9 cellular contexts compared by ENCODE assay signal in the genomic region with DNA sequence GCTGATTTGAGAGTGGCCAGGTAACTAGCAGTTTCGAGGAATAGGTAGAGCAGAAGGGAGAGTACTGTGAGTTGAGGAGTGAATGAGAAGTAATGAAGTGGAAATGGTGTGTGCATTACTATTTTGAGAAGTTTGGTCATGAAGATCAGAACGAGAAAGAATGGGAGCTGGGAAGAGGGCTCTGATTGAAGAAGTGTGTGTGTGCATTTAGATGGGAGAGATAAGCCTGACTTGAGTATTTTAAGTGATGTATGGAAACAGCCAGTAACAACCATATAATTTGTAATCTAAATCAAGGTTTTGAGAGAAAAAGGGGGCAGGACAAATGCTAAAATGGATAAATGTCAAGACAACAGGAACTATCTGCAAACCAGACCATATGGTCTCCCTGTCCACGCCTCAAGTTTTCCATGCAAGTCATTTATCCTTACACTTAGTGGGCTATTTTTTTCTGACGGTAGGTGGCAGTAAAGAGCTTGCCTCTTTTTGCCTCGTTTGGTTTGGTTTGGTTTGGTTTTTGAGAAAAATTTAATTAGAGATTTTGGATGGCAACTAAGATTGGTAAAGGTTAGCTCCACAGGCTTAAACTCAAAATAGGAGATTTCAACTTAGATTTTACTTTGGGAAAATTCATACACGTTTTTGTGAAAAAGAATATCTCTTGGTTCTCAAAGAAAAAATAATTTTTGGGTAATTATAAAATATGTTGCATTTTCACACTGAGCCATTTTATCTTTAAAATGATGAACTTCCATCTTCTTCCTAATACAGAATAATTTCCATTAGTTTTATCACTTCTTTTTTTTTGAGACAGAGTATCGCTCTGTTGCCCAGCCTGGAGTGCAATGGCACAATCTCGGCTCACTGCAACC. TPM values are rescaled to one million over a fixed set of nuclear protein-coding genes. Genes with fewer than 3 reads are reported as not detected.
A peak's percentile ranks its signal among the peaks of the same experiment; 100 is the strongest.
DNase-seq lines count a peak whose midpoint lies in the region; ATAC-seq and TF ChIP-seq lines count a peak whose summit lies in the region.
"Had no signal": no experiment of that assay in that cellular context is flagged by ENCODE, and none has a peak within 500 bp of the region (broad histone marks: within the 10 kb centered on the region; RNA-seq: fewer than 3 reads in every experiment).

No MANE protein-coding gene starts in this region.

- peaks cover 2% of the 10 kb centered on the region for H3K27me3 Mint-ChIP-seq in activated CD4-positive, alpha-beta T cell treated with anti-CD3 and anti-CD28 coated beads for 36 hours
- H3K27me3 Mint-ChIP-seq in MCF 10A (ENCODE audit: insufficient read depth, unreplicated experiment): no peaks in the 10 kb centered on the region

- TF ChIP-seq CTCF in OCI-LY7 (conservative IDR thresholded peaks at IDR 0.05; ENCODE audit: low read length) (peak; percentile 97), MCF 10A (IDR thresholded peaks at IDR 0.05; ENCODE audit: unreplicated experiment) (peak; percentile 98), suprapubic skin (IDR thresholded peaks at IDR 0.05) (peak; percentile 31 to 88)

- H3K9me3 Mint-ChIP-seq in activated CD4-positive, alpha-beta T cell treated with anti-CD3 and anti-CD28 coated beads for 36 hours (ENCODE audit: low read depth): no peaks in the 10 kb centered on the region
- no peaks in the 10 kb centered on the region for H3K9me3 Mint-ChIP-seq in MCF 10A (ENCODE audit: unreplicated experiment)
- H3K9me3 Mint-ChIP-seq: dendritic cell treated with granulocyte-macrophage colony-stimulating factor and Interleukin-4, amounts not matched to agents 40 ng/mL and 50 ng/mL, for 4 days had no signal

- no peaks in the 10 kb centered on the region for H3K36me3 Mint-ChIP-seq in activated CD4-positive, alpha-beta T cell treated with anti-CD3 and anti-CD28 coated beads for 36 hours (ENCODE audit: low read depth)
- H3K36me3 Mint-ChIP-seq in MCF 10A (ENCODE audit: insufficient read depth, unreplicated experiment): no peaks in the 10 kb centered on the region

- no peak overlapping the region for H2AFZ ChIP-seq in OCI-LY7 (ENCODE audit: low read length)

- no peaks in the 10 kb centered on the region for H3K79me2 ChIP-seq in OCI-LY7 (ENCODE audit: insufficient read depth, low read depth, low read length)

- WGBS in suprapubic skin: 36% methylated on average over 8 of the region's 8 CpGs

- H3K4me2 ChIP-seq in OCI-LY7 (ENCODE audit: low read length): no peak overlapping the region

- peaks cover 4% of the 10 kb centered on the region for H3K4me1 Mint-ChIP-seq in activated CD4-positive, alpha-beta T cell treated with anti-CD3 and anti-CD28 coated beads for 36 hours
- H3K4me1 Mint-ChIP-seq in MCF 10A (ENCODE audit: insufficient read depth, unreplicated experiment): peaks cover 6% of the 10 kb centered on the region

- H4K20me1 ChIP-seq in OCI-LY7 (ENCODE audit: insufficient read depth, low read length): no peaks in the 10 kb centered on the region

- no peak for TF ChIP-seq POLR2A in suprapubic skin (IDR thresholded peaks at IDR 0.05)

- no peak for TF ChIP-seq EP300 in suprapubic skin (IDR thresholded peaks at IDR 0.05)

- no peak overlapping the region for H3K27ac Mint-ChIP-seq in activated CD4-positive, alpha-beta T cell treated with anti-CD3 and anti-CD28 coated beads for 36 hours
- H3K27ac Mint-ChIP-seq in MCF 10A (ENCODE audit: low read depth, unreplicated experiment): no peak overlapping the region
- H3K27ac Mint-ChIP-seq: dendritic cell treated with granulocyte-macrophage colony-stimulating factor and Interleukin-4, amounts not matched to agents 40 ng/mL and 50 ng/mL, for 4 days had no signal

- POLR2A ChIA-PET in activated CD4-positive, alpha-beta T cell treated with anti-CD3 and anti-CD28 coated beads for 36 hours (lab: Charles Lee): interaction anchor here (1.1 kb wide), 1 partner anchor 14 kb away, joined by 4 read pairs; no protein-coding TSS in a partner anchor
- POLR2A ChIA-PET in OCI-LY7 (lab: Charles Lee) (interaction anchor here (0.7 kb wide), 1 partner anchor 321 kb away, joined by 3 read pairs; no protein-coding TSS in a partner anchor), MCF 10A (lab: Yijun Ruan, JAX) (interaction anchor here (0.5 to 1.3 kb wide), 11 partner anchors 9 to 467 kb away, joined by 3 to 11 read pairs (median 3); partner anchors contain the start of gene B3GALNT2)

- intact Hi-C loops in activated CD4-positive, alpha-beta T cell treated with anti-CD3 and anti-CD28 coated beads for 36 hours (cut with DNase I, micrococcal nuclease): loop anchor here (1.0 to 5.0 kb wide), 5 partner anchors 89 to 457 kb away; no protein-coding TSS in a partner anchor
- intact Hi-C loops in OCI-LY7 (cut with micrococcal nuclease; ENCODE audit: unreplicated experiment): loop anchor here (1.0 kb wide), 2 partner anchors 270 to 458 kb away; no protein-coding TSS in a partner anchor
- intact Hi-C loops in MCF 10A (cut with micrococcal nuclease): loop anchor here (1.0 to 10.0 kb wide), 7 partner anchors 88 to 571 kb away; no protein-coding TSS in a partner anchor

- H3K36me3 ChIP-seq in OCI-LY7 (ENCODE audit: insufficient read depth, low read length) (no peaks in the 10 kb centered on the region), suprapubic skin (no peaks in the 10 kb centered on the region)

- CTCF ChIA-PET in activated CD4-positive, alpha-beta T cell treated with anti-CD3 and anti-CD28 coated beads for 36 hours (lab: Charles Lee): interaction anchor here (0.5 to 1.6 kb wide), 21 partner anchors 9 to 564 kb away, joined by 3 to 9 read pairs (median 3); partner anchors contain the start of gene B3GALNT2
- CTCF ChIA-PET in OCI-LY7 (lab: Charles Lee; ENCODE audit: unreplicated experiment): interaction anchor here (0.6 to 0.9 kb wide), 3 partner anchors 11 to 458 kb away, joined by 3 read pairs; no protein-coding TSS in a partner anchor
- CTCF ChIA-PET in MCF 10A (lab: Yijun Ruan, JAX): interaction anchor here (0.6 to 7.8 kb wide), 68 partner anchors 9 to 1087 kb away, joined by 3 to 135 read pairs (median 4); partner anchors contain the start of gene B3GALNT2

- BruUV-seq in OCI-LY7 (replicated peaks; lab: Mats Ljungman, UMichigan): no TSS peak
- no TSS peak for BruUV-seq in MCF 10A (replicated peaks; lab: Mats Ljungman, UMichigan)

- no peak overlapping the region for H3K4me3 Mint-ChIP-seq in activated CD4-positive, alpha-beta T cell treated with anti-CD3 and anti-CD28 coated beads for 36 hours
- H3K4me3 Mint-ChIP-seq in MCF 10A (ENCODE audit: unreplicated experiment): no peak overlapping the region
- H3K4me3 Mint-ChIP-seq: dendritic cell treated with granulocyte-macrophage colony-stimulating factor and Interleukin-4, amounts not matched to agents 40 ng/mL and 50 ng/mL, for 4 days had no signal

- H3K27me3 ChIP-seq in suprapubic skin: no peaks in the 10 kb centered on the region

- no peaks in the 10 kb centered on the region for H3K9me2 ChIP-seq in OCI-LY7 (ENCODE audit: insufficient read depth, low read length)

- peak; percentile 79 for ATAC-seq in activated CD4-positive, alpha-beta T cell treated with anti-CD3 and anti-CD28 coated beads for 36 hours
- ATAC-seq in GM18870 (IDR thresholded peaks at IDR 0.05; ENCODE audit: unreplicated experiment): no peak

- peak; percentile 50 for DNase-seq in activated CD4-positive, alpha-beta T cell treated with anti-CD3 and anti-CD28 coated beads for 36 hours
- DNase-seq in activated CD4-positive, alpha-beta T cell treated with anti-CD3 and anti-CD28 coated beads, Interleukin-2, amount 50 U/mL, for 4 hours: no peak
- peak; percentile 71 for DNase-seq in Jurkat, Clone E6-1 (ENCODE audit: low read depth, low spot score)
- peak; percentile 65 for DNase-seq in OCI-LY7 (ENCODE audit: low spot score)
- peak; percentile 94 for DNase-seq in MCF 10A (ENCODE audit: unreplicated experiment)
- peak; percentile 88 for DNase-seq in left kidney (ENCODE audit: low read depth, low spot score)
- no peak for DNase-seq in suprapubic skin (ENCODE audit: low spot score in 2 of 2)

- H3K4me3 ChIP-seq in Jurkat, Clone E6-1 (ENCODE audit: low read length): no peak overlapping the region
- H3K4me3 ChIP-seq in OCI-LY7 (ENCODE audit: low read depth, low read length, poor library complexity, severe bottlenecking) (no peak overlapping the region), suprapubic skin (no peak overlapping the region)

- H3K4me1 ChIP-seq in OCI-LY7 (ENCODE audit: insufficient read depth, low read length, poor library complexity, severe bottlenecking) (no peaks in the 10 kb centered on the region), suprapubic skin (no peaks in the 10 kb centered on the region)

- H3K9me3 ChIP-seq in OCI-LY7 (ENCODE audit: low read length) (no peaks in the 10 kb centered on the region), suprapubic skin (no peaks in the 10 kb centered on the region)

- H3K27ac ChIP-seq in OCI-LY7 (ENCODE audit: low read depth, low read length, poor library complexity, severe bottlenecking): no peak overlapping the region
- H3K27ac ChIP-seq in suprapubic skin: no peak overlapping the region

RNA-seq across cellular contexts. Expression of gene B3GALNT2, which starts 9.5 kb away (rescaled TPM):
- 10 to 100 TPM; 10.1 to 12.0 TPM for total RNA-seq in activated CD4-positive, alpha-beta T cell treated with anti-CD3 and anti-CD28 coated beads for 36 hours
- polyA plus RNA-seq in Jurkat, Clone E6-1 (2012; ENCODE audit: insufficient read depth, insufficient read length): 19.5 TPM
- total RNA-seq in OCI-LY7 (2014; rRNA removed; shearing (Covaris generic)): 18.6 and 20.7 TPM in 2 replicates
- total RNA-seq in OCI-LY7 (2022) (23.4 and 24.3 TPM in 2 replicates), MCF 10A (2022) (82.4 and 88.4 TPM in 2 replicates), suprapubic skin (10 to 100 TPM; 23.5 to 37.4 (median 29.5) TPM)

Comparison
In these comparisons a context has a peak if more than half of its experiments do, and no peak if none do; other contexts are left out.
1. DNase-seq: peak in activated CD4-positive, alpha-beta T cell treated with anti-CD3 and anti-CD28 coated beads for 36 hours (single experiment), Jurkat, Clone E6-1 (single experiment), OCI-LY7 (single experiment), MCF 10A (single experiment) and left kidney (single experiment); none in activated CD4-positive, alpha-beta T cell treated with anti-CD3 and anti-CD28 coated beads, Interleukin-2, amount 50 U/mL, for 4 hours (0 of 2) and suprapubic skin (0 of 2).
2. Peak in every context shown above with its lines, with median percentiles within 50 percentile points of each other: CTCF ChIP-seq.